In genomic region chr6:168895102-168895812, GRCh38 we compare ENCODE assay signal across 8 cellular contexts.
A peak's percentile ranks its signal among the peaks of the same experiment; 100 is the strongest.
DNase-seq lines count a peak whose midpoint lies in the region; ATAC-seq and TF ChIP-seq lines count a peak whose summit lies in the region.

No MANE protein-coding gene starts in this region.

- ATAC-seq in GM18868 (IDR thresholded peaks at IDR 0.05; ENCODE audit: unreplicated experiment) (peak; percentile 100), HG03108 (IDR thresholded peaks at IDR 0.05; ENCODE audit: unreplicated experiment) (peak; percentile 94), left lung (peak; percentile 98)
- peak; percentile 96 for ATAC-seq in activated CD4-positive, alpha-beta T cell treated with anti-CD3 and anti-CD28 coated beads for 36 hours

- no peak overlapping the region for H3K4me3 Mint-ChIP-seq in activated CD4-positive, alpha-beta T cell treated with anti-CD3 and anti-CD28 coated beads for 36 hours
- peak overlapping the region; percentile 62 for H3K4me3 Mint-ChIP-seq in chondrocyte (ENCODE audit: unreplicated experiment)

- peak; percentile 94 for TF ChIP-seq CTCF in AG09309 (IDR thresholded peaks at IDR 0.05; ENCODE audit: control insufficient read depth, insufficient read depth, low read depth, low read length, missing control alignments)
- TF ChIP-seq CTCF in chondrocyte (IDR thresholded peaks at IDR 0.05): peak; percentile 99
- peak; percentile 75 to 85 for TF ChIP-seq CTCF in left lung (IDR thresholded peaks at IDR 0.05)

- intact Hi-C loops in activated CD4-positive, alpha-beta T cell treated with anti-CD3 and anti-CD28 coated beads for 36 hours (cut with DNase I, micrococcal nuclease): loop anchor here in 1 of 2 experiments (2.0 to 10.0 kb wide), 6 partner anchors 320 to 1632 kb away; partner anchors contain the start of genes DYNLT2 and ERMARD
- intact Hi-C loops in left lung (cut with DNase I): no loop called here

- no peak overlapping the region for H3K4me3 ChIP-seq in AG09309 (ENCODE audit: control insufficient read depth, low read depth, low read length)
- no peak overlapping the region for H3K4me3 ChIP-seq in left lung

- no peaks in the 10 kb centered on the region for H3K36me3 ChIP-seq in left lung

- DNase-seq in AG09309 (ENCODE audit: low read depth) (no peak), NCI-H226 (peak; percentile 47), chondrocyte (ENCODE audit: low spot score) (no peak), left lung (peak; percentile 82 to 87)
- peak; percentile 90 for DNase-seq in activated CD4-positive, alpha-beta T cell treated with anti-CD3 and anti-CD28 coated beads for 36 hours
- peak; percentile 41 for DNase-seq in stimulated activated CD4-positive, alpha-beta T cell treated with anti-CD3 and anti-CD28 coated beads, Interleukin-2, amount 100 ng/mL, for 4 hours (ENCODE audit: low read depth)

- peaks cover 10% of the 10 kb centered on the region for H3K4me1 Mint-ChIP-seq in activated CD4-positive, alpha-beta T cell treated with anti-CD3 and anti-CD28 coated beads for 36 hours
- H3K4me1 Mint-ChIP-seq in chondrocyte (ENCODE audit: low read depth): peaks cover 11% of the 10 kb centered on the region

- CTCF ChIA-PET in activated CD4-positive, alpha-beta T cell treated with anti-CD3 and anti-CD28 coated beads for 36 hours (lab: Charles Lee): interaction anchor here (0.7 to 0.9 kb wide), 2 partner anchors 60 to 1055 kb away, joined by 3 to 5 read pairs; no protein-coding TSS in a partner anchor

- no peaks in the 10 kb centered on the region for H3K36me3 Mint-ChIP-seq in activated CD4-positive, alpha-beta T cell treated with anti-CD3 and anti-CD28 coated beads for 36 hours (ENCODE audit: low read depth)
- no peaks in the 10 kb centered on the region for H3K36me3 Mint-ChIP-seq in chondrocyte (ENCODE audit: low read depth)

- H3K27ac Mint-ChIP-seq in activated CD4-positive, alpha-beta T cell treated with anti-CD3 and anti-CD28 coated beads for 36 hours: peak overlapping the region; percentile 64
- H3K27ac Mint-ChIP-seq in chondrocyte (ENCODE audit: unreplicated experiment): no peak overlapping the region

- no peaks in the 10 kb centered on the region for H3K27me3 Mint-ChIP-seq in activated CD4-positive, alpha-beta T cell treated with anti-CD3 and anti-CD28 coated beads for 36 hours
- no peaks in the 10 kb centered on the region for H3K27me3 Mint-ChIP-seq in chondrocyte (ENCODE audit: low read depth)

- H3K9me3 Mint-ChIP-seq in activated CD4-positive, alpha-beta T cell treated with anti-CD3 and anti-CD28 coated beads for 36 hours (ENCODE audit: low read depth): no peaks in the 10 kb centered on the region
- no peaks in the 10 kb centered on the region for H3K9me3 Mint-ChIP-seq in chondrocyte (ENCODE audit: low read depth)

- H3K4me1 ChIP-seq in left lung: no peaks in the 10 kb centered on the region

- H3K9me3 ChIP-seq in left lung: no peaks in the 10 kb centered on the region

- H3K27me3 ChIP-seq in left lung: no peaks in the 10 kb centered on the region

- no peak overlapping the region for H3K27ac ChIP-seq in left lung

- POLR2A ChIA-PET in activated CD4-positive, alpha-beta T cell treated with anti-CD3 and anti-CD28 coated beads for 36 hours (lab: Charles Lee): no interaction called here

Comparison
In these comparisons a context has a peak if more than half of its experiments do, and no peak if none do; other contexts are left out.
1. DNase-seq: peak in NCI-H226 (single experiment), activated CD4-positive, alpha-beta T cell treated with anti-CD3 and anti-CD28 coated beads for 36 hours (single experiment), left lung (2 of 2) and stimulated activated CD4-positive, alpha-beta T cell treated with anti-CD3 and anti-CD28 coated beads, Interleukin-2, amount 100 ng/mL, for 4 hours (single experiment); none in AG09309 (single experiment) and chondrocyte (single experiment).
2. Peak in every context shown above with its lines, with median percentiles within 50 percentile points of each other: CTCF ChIP-seq and ATAC-seq.